ENCODE assay signal across 9 cellular contexts in genomic region chr5:124706729-124707361, GRCh38. TPM values are rescaled to one million over a fixed set of nuclear protein-coding genes. Genes with fewer than 3 reads are reported as not detected.
DNase-seq lines count a peak whose midpoint lies in the region; ATAC-seq, FAIRE-seq and TF ChIP-seq lines count a peak whose summit lies in the region.
"Had no signal": no experiment of that assay in that cellular context is flagged by ENCODE, and none has a peak within 500 bp of the region (broad histone marks: within the 10 kb centered on the region; RNA-seq: fewer than 3 reads in every experiment).

No MANE protein-coding gene starts in this region.

- no peaks in the 10 kb centered on the region for H3K9me3 Mint-ChIP-seq in nephron
- H3K9me3 Mint-ChIP-seq in activated naive CD4-positive, alpha-beta T cell treated with anti-CD3 and anti-CD28 coated beads, Interleukin-2, amount 50 U/mL, for 72 hours = peaks cover 6% of the 10 kb centered on the region in 2 donors

- peak overlapping the region; percentile 50 to 78 (median 70) for H3K27ac Mint-ChIP-seq in nephron
- H3K27ac Mint-ChIP-seq in activated naive CD4-positive, alpha-beta T cell treated with anti-CD3 and anti-CD28 coated beads, Interleukin-2, amount 50 U/mL, for 72 hours = no peak overlapping the region

- no peak overlapping the region for H3K4ac ChIP-seq in H1 (replicated peaks; ENCODE audit: insufficient read length, low read depth, low read length)

- H3K23me2 ChIP-seq in H1 (ENCODE audit: low read depth, low read length) = no peaks in the 10 kb centered on the region

- H3K36me3 Mint-ChIP-seq in nephron (ENCODE audit: low read depth) = peaks cover 6% of the 10 kb centered on the region
- no peaks in the 10 kb centered on the region for H3K36me3 Mint-ChIP-seq in activated naive CD4-positive, alpha-beta T cell treated with anti-CD3 and anti-CD28 coated beads, Interleukin-2, amount 50 U/mL, for 72 hours

- H4K20me1 ChIP-seq in H1 (replicated peaks in 1 of 2; ENCODE audit: control insufficient read depth in 1 of 2, insufficient read depth in 2 of 2, low read length in 2 of 2) = peaks cover 13 to 17% of the 10 kb centered on the region in 2 experiments

- H2BK20ac ChIP-seq in H1 (ENCODE audit: low read length) = peak overlapping the region; percentile 73; the same call in 1 of the 2 replicates

- peaks cover 7 to 38% (median 24%) of the 10 kb centered on the region in 4 experiments; a peak in 6 of 7 replicates for H3K4me1 ChIP-seq in H1 (replicated peaks in 1 of 4; ENCODE audit: control insufficient read depth in 3 of 4, insufficient read depth in 4 of 4, low read length in 3 of 4)

- H3K27me3 ChIP-seq in H1 (replicated peaks in 1 of 4; ENCODE audit: control insufficient read depth in 3 of 4, extremely low read depth in 1 of 4, insufficient read depth in 3 of 4, low read length in 3 of 4) = no peaks in the 10 kb centered on the region

- H2BK12ac ChIP-seq in H1 (ENCODE audit: low read depth, low read length) = peak overlapping the region; percentile 35

- H4K5ac ChIP-seq in H1 (ENCODE audit: insufficient read length, low read depth, low read length) = no peak overlapping the region

- peaks cover 13 to 98% of the 10 kb centered on the region in 2 experiments for H3K79me2 ChIP-seq in H1 (ENCODE audit: control insufficient read depth in 1 of 2, insufficient read depth in 2 of 2, low read length in 2 of 2)

- H3K9ac ChIP-seq in H1 (replicated peaks in 1 of 4; ENCODE audit: extremely low read depth in 1 of 4, low read depth in 3 of 4, low read length in 3 of 4) = peak overlapping the region in 1 of 4 experiments; percentile 10; a peak in 2 of 7 replicates

- no peak for ATAC-seq in activated naive CD4-positive, alpha-beta T cell treated with anti-CD3 and anti-CD28 coated beads, Interleukin-2, amount 50 U/mL, for 72 hours
- ATAC-seq in HG02852 (IDR thresholded peaks at IDR 0.05; ENCODE audit: unreplicated experiment) = no peak

- H3K18ac ChIP-seq in H1 (ENCODE audit: extremely low read depth, low read length) = peak overlapping the region; percentile 55; the same call in 1 of the 2 replicates

- no peak overlapping the region for H3K14ac ChIP-seq in H1 (ENCODE audit: insufficient read length)

- H3K36me3 ChIP-seq in H1 (ENCODE audit: control insufficient read depth in 2 of 4, insufficient read depth in 4 of 4, low read length in 3 of 4) = no peaks in the 10 kb centered on the region

- TF ChIP-seq CTCF in H1 (IDR thresholded peaks at IDR 0.05; ENCODE audit: control extremely low read depth in 1 of 3, insufficient read depth in 1 of 3, low read depth in 1 of 3, low read length in 3 of 3) = no peak
- no peak for TF ChIP-seq CTCF in nephron (IDR thresholded peaks at IDR 0.05; ENCODE audit: unreplicated experiment in 3 of 3)

- peaks cover 93% of the 10 kb centered on the region for H3K4me1 Mint-ChIP-seq in nephron

- peak overlapping the region in 2 of 4 experiments; percentile 0 to 15; a peak in 1 of 8 replicates for H3K4me3 ChIP-seq in H1 (ENCODE audit: extremely low read depth in 1 of 4, insufficient read depth in 2 of 4, low read depth in 3 of 4, low read length in 4 of 4)

- no peak for FAIRE-seq in H1 (lab: Jason Lieb, UNC)
- FAIRE-seq in H54 (lab: Jason Lieb, UNC) = no peak

- no peak for TF ChIP-seq RAD21 in H1 (IDR thresholded peaks at IDR 0.05 in 1 of 2, conservative IDR thresholded peaks at IDR 0.05 in 1 of 2; ENCODE audit: low read depth in 2 of 2, low read length in 2 of 2)

- no peak overlapping the region for H2BK120ac ChIP-seq in H1 (replicated peaks; ENCODE audit: low read depth, low read length)

- no peak overlapping the region for H3K56ac ChIP-seq in H1 (replicated peaks; ENCODE audit: insufficient read length, low read depth, low read length)

- H2BK15ac ChIP-seq in H1 (ENCODE audit: low read length) = no peak overlapping the region

- no peak overlapping the region; the same call in 1 of the 2 replicates for H2AK5ac ChIP-seq in H1 (ENCODE audit: low read depth, low read length)

- H3K27ac ChIP-seq in H1 (ENCODE audit: low read depth, low read length) = no peak overlapping the region

- peak overlapping the region; percentile 47 to 49; a peak in 3 of 4 replicates for H3K4me2 ChIP-seq in H1 (ENCODE audit: insufficient read depth in 1 of 2, low read depth in 2 of 2, low read length in 2 of 2)

- H3K79me1 ChIP-seq in H1 (ENCODE audit: low read depth, low read length) = peaks cover 15% of the 10 kb centered on the region; the same call in 1 of the 2 replicates

- H4K91ac ChIP-seq in H1 (replicated peaks; ENCODE audit: insufficient read length, low read length) = no peak overlapping the region

- H4K8ac ChIP-seq in H1 (ENCODE audit: extremely low read depth, insufficient read depth, low read length) = no peak overlapping the region

- CTCF ChIA-PET in H1 (lab: Charles Lee; ENCODE audit: partially characterized antibody) = interaction anchor here (1.1 to 2.5 kb wide), 3 partner anchors 12 to 18 kb away, joined by 3 to 8 read pairs (median 4); no protein-coding TSS in a partner anchor

- peak overlapping the region; percentile 18; the same call in 1 of the 2 replicates for H2BK5ac ChIP-seq in H1 (ENCODE audit: low read depth, low read length)

- no peak overlapping the region for H2AFZ ChIP-seq in H1 (ENCODE audit: low read length)

- H3K4me3 Mint-ChIP-seq in nephron = peak overlapping the region; percentile 42 to 57 (median 56)

- DNase-seq in DMS53 treated with DMSO at 0.1 percent for 48 hours (lab: John Stamatoyannopoulos, UW; ENCODE audit: unreplicated experiment) (peak; percentile 93), NCI-H2171 treated with DMSO at 0.1 percent for 48 hours (lab: John Stamatoyannopoulos, UW) (peak; percentile 93), H1 (ENCODE audit: low read depth in 1 of 2, low spot score in 2 of 2) (no peak), H54 (ENCODE audit: insufficient read length, low spot score) (no peak), H4 (ENCODE audit: low spot score) (no peak)
- DNase-seq in activated naive CD4-positive, alpha-beta T cell treated with anti-CD3 and anti-CD28 coated beads, Interleukin-2, amount 50 U/mL, for 72 hours (ENCODE audit: low spot score in 2 of 2) = no peak
- DNase-seq: stimulated activated CD4-positive, alpha-beta T cell treated with anti-CD3 and anti-CD28 coated beads, Interleukin-4, amount 100 ng/mL, for 4 hours had no signal

- TF ChIP-seq POLR2A in H1 (IDR thresholded peaks at IDR 0.05; ENCODE audit: control extremely low read depth in 1 of 2, low read depth in 2 of 2, low read length in 2 of 2) = no peak
- no peak for TF ChIP-seq POLR2A in H54 (IDR thresholded peaks at IDR 0.05; ENCODE audit: low read depth, low read length)

- POLR2A ChIA-PET in H1 (lab: Charles Lee; ENCODE audit: partially characterized antibody) = interaction anchor here (1.1 kb wide), 2 partner anchors 13 to 22 kb away, joined by 4 read pairs; no protein-coding TSS in a partner anchor

- no peak overlapping the region for H3K23ac ChIP-seq in H1 (ENCODE audit: insufficient read length)

- TF ChIP-seq EP300 in H1 (IDR thresholded peaks at IDR 0.05; ENCODE audit: borderline replicate concordance in 1 of 2, low read depth in 2 of 2, low read length in 2 of 2) = no peak

- H3K27me3 Mint-ChIP-seq in nephron (ENCODE audit: low read depth) = no peaks in the 10 kb centered on the region

- 42% methylated on average over 13 of the region's 13 CpGs; no CpG with 5 or more reads in 1 of the 2 experiments for WGBS in H1 (ENCODE audit: extremely low coverage in 1 of 2, insufficient coverage in 1 of 2, insufficient read length in 1 of 2, insufficient replicate concordance in 2 of 2, low coverage in 1 of 2, low lambda C conversion rate in 2 of 2, missing lambda C conversion rate in 1 of 2), 2 experiments

- H3K9me3 ChIP-seq in H1 (ENCODE audit: insufficient read depth in 2 of 2, low read depth in 1 of 2, low read length in 1 of 2) = no peaks in the 10 kb centered on the region

TF ChIP-seq in H1, 55 proteins besides CTCF, POLR2A, EP300 and RAD21:
- TF ChIP-seq FOSL1 (IDR thresholded peaks at IDR 0.05; ENCODE audit: insufficient read depth, low read depth, low read length) = no peak
- peak; percentile 53 to 77; a peak in 2 of 4 replicates for TF ChIP-seq SIN3A (conservative IDR thresholded peaks at IDR 0.05 in 1 of 2, IDR thresholded peaks at IDR 0.05 in 1 of 2; ENCODE audit: low read depth in 1 of 2, low read length in 2 of 2)
- 0 out of 2 replicates have a peak, but pooled peaks have one; percentile 10 for TF ChIP-seq MAX (IDR thresholded peaks at IDR 0.05)

RNA-seq across cellular contexts. Expression of gene ZNF608, which starts 39.6 kb away (rescaled TPM):
- total RNA-seq in H1 (2021; fragmentation: NEBNext Ultra II Directional; extraction: Animal tissue kit (Norgen Biotek cat#: 25700)) = 40.4 and 40.8 TPM in 2 replicates
- polyA plus RNA-seq in H1 (2011; rRNA removed) = 13.3 and 17.2 TPM in 2 replicates
- 21.6 TPM for polyA plus RNA-seq in H1 (2011; cell fraction: cytosol; rRNA removed)
- polyA plus RNA-seq in H1 (2011; cell fraction: nucleus; rRNA removed) = 22.2 TPM
- 26.7 to 29.8 TPM (median 28.7 TPM) in 4 replicates for polyA plus RNA-seq in H1 (2012, experiment 1 of 2)
- 2.2 TPM for polyA plus RNA-seq in H1 (2012, experiment 2 of 2)
- 27.0 TPM for polyA plus RNA-seq in H1 (2013, experiment 1 of 2)
- polyA plus RNA-seq in H1 (2013, experiment 2 of 2) = 23.0 TPM
- 38.1 and 43.4 TPM in 2 replicates for polyA minus RNA-seq in H1 (2011; rRNA and poly(A)+ RNA removed)
- polyA minus RNA-seq in H1 (2011; cell fraction: cytosol; rRNA and poly(A)+ RNA removed) = 17.6 TPM
- 69.6 TPM for polyA minus RNA-seq in H1 (2011; cell fraction: nucleus; rRNA and poly(A)+ RNA removed)
- not detected for total RNA-seq in activated naive CD4-positive, alpha-beta T cell treated with anti-CD3 and anti-CD28 coated beads, Interleukin-2, amount 50 U/mL, for 72 hours
- 20.8 and 28.0 TPM in 2 replicates for total RNA-seq in H4 (2014; rRNA removed; shearing (Covaris generic))

Comparison
In these comparisons a context has a peak if more than half of its experiments do, and no peak if none do; other contexts are left out.
1. DNase-seq: peak in DMS53 treated with DMSO at 0.1 percent for 48 hours (single experiment) and NCI-H2171 treated with DMSO at 0.1 percent for 48 hours (single experiment); none in H1 (0 of 2), activated naive CD4-positive, alpha-beta T cell treated with anti-CD3 and anti-CD28 coated beads, Interleukin-2, amount 50 U/mL, for 72 hours (0 of 2), H54 (single experiment) and H4 (single experiment).
2. H3K27ac Mint-ChIP-seq: peak in nephron (3 of 3); none in activated naive CD4-positive, alpha-beta T cell treated with anti-CD3 and anti-CD28 coated beads, Interleukin-2, amount 50 U/mL, for 72 hours (0 of 2).
3. RNA of gene ZNF608, which starts 39.6 kb away (total RNA-seq): 40.4 to 40.8 TPM in H1 and 20.8 to 28.0 TPM in H4; not detected in activated naive CD4-positive, alpha-beta T cell treated with anti-CD3 and anti-CD28 coated beads, Interleukin-2, amount 50 U/mL, for 72 hours; every median in the first group is over 10 times any median in the second.